In genomic region chr6:77326029-77326428, GRCh38 we compare ENCODE assay signal across 24 cellular contexts.
DNase-seq lines count a peak whose midpoint lies in the region; ATAC-seq, FAIRE-seq and TF ChIP-seq lines count a peak whose summit lies in the region.
"Had no signal": no experiment of that assay in that cellular context is flagged by ENCODE, and none has a peak within 500 bp of the region (broad histone marks: within the 10 kb centered on the region; RNA-seq: fewer than 3 reads in every experiment).

No MANE protein-coding gene starts in this region.

- 94% methylated on average over 2 of the region's 3 CpGs for WGBS in mesenchymal stem cell

- H3K4me1 Mint-ChIP-seq in HFFc6 (ENCODE audit: low read depth) (peaks cover 32% of the 10 kb centered on the region), astrocyte (ENCODE audit: low read depth, unreplicated experiment) (peaks cover 2% of the 10 kb centered on the region)

- no peak overlapping the region for H4K8ac ChIP-seq in mesenchymal stem cell (ENCODE audit: low read length)

- peaks cover 5% of the 10 kb centered on the region; the same call in 1 of the 2 replicates for H3K36me3 Mint-ChIP-seq in HFFc6 (ENCODE audit: low read depth)
- peaks cover 7% of the 10 kb centered on the region for H3K36me3 Mint-ChIP-seq in astrocyte (ENCODE audit: low read depth, unreplicated experiment)
- H3K36me3 Mint-ChIP-seq: CD8-positive, alpha-beta T cell had no signal

- ATAC-seq in left cardiac atrium: no peak
- ATAC-seq: CD8-positive, alpha-beta T cell; K562; Panc1; Right ventricle myocardium inferior had no signal

- H3K36me3 ChIP-seq in ACC112 (ENCODE audit: insufficient read depth, low read length) (no peaks in the 10 kb centered on the region; the same call in 1 of the 2 replicates), astrocyte (ENCODE audit: insufficient read depth, low read length) (no peaks in the 10 kb centered on the region), mesenchymal stem cell (ENCODE audit: control insufficient read depth in 1 of 2, insufficient read depth in 2 of 2, low read depth in 1 of 2, low read length in 2 of 2) (no peaks in the 10 kb centered on the region), Peyer's patch (no peaks in the 10 kb centered on the region)
- H3K36me3 ChIP-seq: SJSA1 had no signal

- no peak overlapping the region for H3K23ac ChIP-seq in mesenchymal stem cell (ENCODE audit: low read length in 2 of 2)

- H3K9me3 Mint-ChIP-seq in HFFc6: no peaks in the 10 kb centered on the region
- no peaks in the 10 kb centered on the region for H3K9me3 Mint-ChIP-seq in astrocyte (ENCODE audit: unreplicated experiment)

- TF ChIP-seq POLR2A in Peyer's patch (IDR thresholded peaks at IDR 0.05): no peak

- no peaks in the 10 kb centered on the region for H3K79me2 ChIP-seq in ACC112 (ENCODE audit: control insufficient read depth, insufficient read depth, low read length, unreplicated experiment)
- H3K79me2 ChIP-seq in astrocyte (ENCODE audit: insufficient read depth, low read length): no peaks in the 10 kb centered on the region

- H3K27ac Mint-ChIP-seq in HFFc6 (peak overlapping the region; percentile 66; the same call in 1 of the 2 replicates), astrocyte (ENCODE audit: unreplicated experiment) (no peak overlapping the region)
- H3K27ac Mint-ChIP-seq: CD8-positive, alpha-beta T cell had no signal

- DNase-seq in HFFc6 (no peak), astrocyte (ENCODE audit: low read depth) (peak; percentile 0), mesenchymal stem cell (peak; percentile 17), left cardiac atrium (no peak), Peyer's patch (no peak)
- DNase-seq in stimulated activated CD4-positive, alpha-beta T cell treated with anti-CD3 and anti-CD28 coated beads, Interleukin-1b, Interleukin-23, amount 100 ng/mL, for 48 hours: no peak
- DNase-seq: 8988T; AML-193; C1 segment of cervical spinal cord; CD8-positive, alpha-beta T cell; DND-41; GDM1; NCI-H1092 treated with DMSO at 0.1 percent for 48 hours; NCI-H146; NCI-H2029 treated with DMSO at 0.1 percent for 48 hours; NCI-H345; NCI-H524; NCI-H774 had no signal

- intact Hi-C loops in left cardiac atrium (cut with DNase I): no loop called here

- H3K9ac ChIP-seq in astrocyte (ENCODE audit: low read length): no peak overlapping the region
- H3K9ac ChIP-seq in mesenchymal stem cell (ENCODE audit: low read length): no peak overlapping the region

- no peak overlapping the region for H2AK5ac ChIP-seq in mesenchymal stem cell (ENCODE audit: low read length, severe bottlenecking)

- H4K20me1 ChIP-seq in astrocyte (ENCODE audit: insufficient read depth, low read length): no peaks in the 10 kb centered on the region

- H3K14ac ChIP-seq in mesenchymal stem cell (ENCODE audit: low read length in 2 of 2): no peak overlapping the region

- H2BK15ac ChIP-seq in mesenchymal stem cell (ENCODE audit: low read depth, poor library complexity, severe bottlenecking): no peak overlapping the region

- no peak overlapping the region for H3K4ac ChIP-seq in mesenchymal stem cell (ENCODE audit: low read depth in 1 of 2, low read length in 2 of 2)

- H3K9me3 ChIP-seq in astrocyte (ENCODE audit: insufficient read depth, low read depth, low read length) (no peaks in the 10 kb centered on the region), mesenchymal stem cell (ENCODE audit: control insufficient read depth, low read length) (no peaks in the 10 kb centered on the region), Peyer's patch (no peaks in the 10 kb centered on the region)
- H3K9me3 ChIP-seq: SJSA1 had no signal

- H3K18ac ChIP-seq in mesenchymal stem cell (ENCODE audit: low read depth in 1 of 2, low read length in 2 of 2): no peak overlapping the region

- no peak overlapping the region for H4K91ac ChIP-seq in mesenchymal stem cell (ENCODE audit: low read length)

- H3K27me3 Mint-ChIP-seq in HFFc6 (ENCODE audit: insufficient read depth) (no peaks in the 10 kb centered on the region), astrocyte (ENCODE audit: low read depth, unreplicated experiment) (no peaks in the 10 kb centered on the region)

- H3K4me2 ChIP-seq in astrocyte (ENCODE audit: low read length): no peak overlapping the region
- no peak overlapping the region for H3K4me2 ChIP-seq in mesenchymal stem cell (ENCODE audit: low read length, poor library complexity, severe bottlenecking)

- no peak for TF ChIP-seq CTCF in HFFc6 (IDR thresholded peaks at IDR 0.05)
- TF ChIP-seq CTCF in astrocyte (IDR thresholded peaks at IDR 0.05; ENCODE audit: insufficient read depth, low read depth, low read length): no peak
- no peak for TF ChIP-seq CTCF in Peyer's patch (IDR thresholded peaks at IDR 0.05)

- peaks cover 7% of the 10 kb centered on the region for H3K4me1 ChIP-seq in ACC112 (ENCODE audit: control insufficient read depth, insufficient read depth, low read length, unreplicated experiment)
- no peaks in the 10 kb centered on the region for H3K4me1 ChIP-seq in astrocyte (ENCODE audit: insufficient read depth, low read length)
- no peaks in the 10 kb centered on the region for H3K4me1 ChIP-seq in mesenchymal stem cell (ENCODE audit: control insufficient read depth, insufficient read depth, low read depth, low read length)
- H3K4me1 ChIP-seq in Peyer's patch: no peaks in the 10 kb centered on the region
- H3K4me1 ChIP-seq: SJSA1 had no signal

- peak overlapping the region; percentile 8; the same call in 1 of the 2 replicates for H3K4me3 ChIP-seq in ACC112 (ENCODE audit: low read depth, low read length)
- H3K4me3 ChIP-seq in astrocyte (ENCODE audit: insufficient read depth, low read depth, low read length): no peak overlapping the region
- H3K4me3 ChIP-seq in mesenchymal stem cell (ENCODE audit: insufficient read depth in 1 of 2, low read depth in 1 of 2, low read length in 2 of 2): no peak overlapping the region
- no peak overlapping the region for H3K4me3 ChIP-seq in Peyer's patch
- H3K4me3 ChIP-seq: K562, SJSA1 had no signal

- FAIRE-seq in astrocyte (lab: Jason Lieb, UNC): no peak
- FAIRE-seq: GM18507, K562 had no signal

- H2BK120ac ChIP-seq in mesenchymal stem cell (ENCODE audit: low read depth, low read length): no peak overlapping the region

- H3K79me1 ChIP-seq in mesenchymal stem cell (replicated peaks; ENCODE audit: low read length, poor library complexity, severe bottlenecking): peaks cover 7% of the 10 kb centered on the region

- H3K4me3 Mint-ChIP-seq in HFFc6: peak overlapping the region; percentile 61; the same call in 1 of the 2 replicates
- H3K4me3 Mint-ChIP-seq in astrocyte (ENCODE audit: unreplicated experiment): no peak overlapping the region
- H3K4me3 Mint-ChIP-seq: CD8-positive, alpha-beta T cell had no signal

- H2AFZ ChIP-seq in ACC112 (ENCODE audit: low read length, unreplicated experiment): peak overlapping the region; percentile 54
- no peak overlapping the region for H2AFZ ChIP-seq in astrocyte (ENCODE audit: low read depth, low read length)
- no peak overlapping the region for H2AFZ ChIP-seq in mesenchymal stem cell (ENCODE audit: low read depth, low read length)

- H3K27me3 ChIP-seq in ACC112 (ENCODE audit: insufficient read depth, low read length) (no peaks in the 10 kb centered on the region), astrocyte (ENCODE audit: insufficient read depth, low read length) (no peaks in the 10 kb centered on the region), mesenchymal stem cell (ENCODE audit: control insufficient read depth in 1 of 2, insufficient read depth in 1 of 2, low read length in 2 of 2) (no peaks in the 10 kb centered on the region), Peyer's patch (no peaks in the 10 kb centered on the region)
- H3K27me3 ChIP-seq: SJSA1 had no signal

- peak overlapping the region; percentile 35; the same call in 1 of the 2 replicates for H3K27ac ChIP-seq in ACC112 (ENCODE audit: low read depth, low read length)
- no peak overlapping the region for H3K27ac ChIP-seq in astrocyte (ENCODE audit: low read depth, low read length)
- H3K27ac ChIP-seq in mesenchymal stem cell (ENCODE audit: low read length, poor library complexity, severe bottlenecking): no peak overlapping the region
- H3K27ac ChIP-seq in Peyer's patch: no peak overlapping the region
- H3K27ac ChIP-seq: SJSA1 had no signal

- no peak overlapping the region for H2BK5ac ChIP-seq in mesenchymal stem cell (ENCODE audit: low read depth, low read length, poor library complexity, severe bottlenecking)

- H2BK12ac ChIP-seq in mesenchymal stem cell (ENCODE audit: low read length in 2 of 2): no peak overlapping the region

Comparison
In these comparisons a context has a peak if more than half of its experiments do, and no peak if none do; other contexts are left out.
1. DNase-seq: peak in astrocyte (single experiment) and mesenchymal stem cell (single experiment); none in HFFc6 (single experiment), left cardiac atrium (single experiment), Peyer's patch (0 of 3) and stimulated activated CD4-positive, alpha-beta T cell treated with anti-CD3 and anti-CD28 coated beads, Interleukin-1b, Interleukin-23, amount 100 ng/mL, for 48 hours (single experiment).